In genomic region chr6:106579281-106579680, GRCh38 we compare ENCODE assay signal across 27 cellular contexts.
"Had no signal": no experiment of that assay in that cellular context is flagged by ENCODE, and none has a peak within 500 bp of the region (broad histone marks: within the 10 kb centered on the region; RNA-seq: fewer than 3 reads in every experiment).

No MANE protein-coding gene starts in this region.

- H3K4me3 ChIP-seq: breast epithelium, heart left ventricle, neural progenitor cell, right atrium auricular region, spleen, testis, uterus had no signal

- ATAC-seq: activated naive CD4-positive, alpha-beta T cell treated with anti-CD3 and anti-CD28 coated beads, Interleukin-2, amount 50 U/mL, for 72 hours; activated T-cell treated with anti-CD3 and anti-CD28 coated beads, Interleukin-2, amount 50 U/mL, for 4 hours; foreskin keratinocyte; heart left ventricle; left colon; naive thymus-derived CD8-positive, alpha-beta T cell; T-helper 17 cell; WTC11 had no signal

- DNase-seq: activated CD4-positive, alpha-beta memory T cell treated with anti-CD3 and anti-CD28 coated beads, Interleukin-2, amount 10 ng/mL, durations not matched to agents 7 days and 5 days; activated CD4-positive, alpha-beta T cell treated with anti-CD3 and anti-CD28 coated beads for 1 hour; activated CD4-positive, alpha-beta T cell treated with anti-CD3 and anti-CD28 coated beads, Interleukin-2, amount 10 ng/mL, durations not matched to agents 7 days and 5 days; activated T-cell treated with anti-CD3 and anti-CD28 coated beads, Interleukin-2, amount 50 U/mL, for 4 hours; central memory CD4-positive, alpha-beta T cell; effector memory CD4-positive, alpha-beta T cell; erythroblast; foreskin keratinocyte; heart left ventricle; hypothalamus; immature natural killer cell; kidney; left colon; mesenchymal stem cell; naive thymus-derived CD8-positive, alpha-beta T cell; occipital lobe; spleen; stimulated activated naive CD4-positive, alpha-beta T cell treated with Interleukin-2 at 50 U/mL for 16 hours; T-helper 17 cell; T1000; testis; uterus had no signal

- H3K27ac ChIP-seq: breast epithelium, foreskin keratinocyte, heart left ventricle, neural progenitor cell, right atrium auricular region, spleen, testis, uterus had no signal
